Comparison of ENCODE assay signal across 17 cellular contexts in the genomic region with DNA sequence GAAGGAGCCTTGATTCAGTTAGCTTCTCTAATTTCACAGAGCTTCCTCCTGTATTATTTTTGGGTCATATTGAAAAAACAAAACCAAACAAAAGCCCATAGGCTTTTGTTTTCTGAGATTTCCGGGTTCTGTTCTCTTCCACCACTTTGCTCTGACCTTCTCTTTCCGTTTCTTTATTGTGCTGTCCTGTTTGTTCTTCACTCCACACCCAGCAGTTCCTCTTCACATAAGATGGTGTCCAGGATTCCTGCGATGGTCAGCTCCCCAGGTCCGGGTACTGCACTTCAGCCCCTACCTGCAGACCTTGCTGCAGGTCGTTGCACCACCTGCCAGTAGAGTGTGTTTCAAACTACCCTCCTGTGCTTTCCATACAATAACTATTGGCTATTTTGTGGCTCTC. TPM values are rescaled to one million over a fixed set of nuclear protein-coding genes. Genes with fewer than 3 reads are reported as not detected.
DNase-seq lines count a peak whose midpoint lies in the region; ATAC-seq and TF ChIP-seq lines count a peak whose summit lies in the region.
"Had no signal": no experiment of that assay in that cellular context is flagged by ENCODE, and none has a peak within 500 bp of the region (broad histone marks: within the 10 kb centered on the region; RNA-seq: fewer than 3 reads in every experiment).

No MANE protein-coding gene starts in this region.

- no peaks in the 10 kb centered on the region for H3K9me3 ChIP-seq in mucosa of descending colon
- H3K9me3 ChIP-seq: HAP-1 had no signal

- no peak for TF ChIP-seq CTCF in endothelial cell (IDR thresholded peaks at IDR 0.05; ENCODE audit: unreplicated experiment)
- no peak for TF ChIP-seq CTCF in mucosa of descending colon (IDR thresholded peaks at IDR 0.05)

- H3K9me3 Mint-ChIP-seq in endothelial cell (ENCODE audit: unreplicated experiment): no peaks in the 10 kb centered on the region
- H3K9me3 Mint-ChIP-seq: CD4-positive, alpha-beta memory T cell; HFFc6 had no signal

- no peak overlapping the region for H3K4me3 Mint-ChIP-seq in endothelial cell (ENCODE audit: unreplicated experiment)
- H3K4me3 Mint-ChIP-seq: CD4-positive, alpha-beta memory T cell; HFFc6 had no signal

- no peak overlapping the region for H3K4me3 ChIP-seq in mucosa of descending colon
- H3K4me3 ChIP-seq: HAP-1 had no signal

- no peaks in the 10 kb centered on the region for H3K36me3 Mint-ChIP-seq in endothelial cell (ENCODE audit: low read depth, unreplicated experiment)
- H3K36me3 Mint-ChIP-seq: CD4-positive, alpha-beta memory T cell had no signal

- H3K36me3 ChIP-seq in mucosa of descending colon (ENCODE audit: low read depth): no peaks in the 10 kb centered on the region
- H3K36me3 ChIP-seq: HAP-1 had no signal

- H3K4me1 Mint-ChIP-seq in endothelial cell (ENCODE audit: unreplicated experiment): peaks cover 49% of the 10 kb centered on the region
- H3K4me1 Mint-ChIP-seq: CD4-positive, alpha-beta memory T cell had no signal

- peak overlapping the region; percentile 10 for H3K27ac Mint-ChIP-seq in endothelial cell (ENCODE audit: unreplicated experiment)
- H3K27ac Mint-ChIP-seq: CD4-positive, alpha-beta memory T cell; HFFc6 had no signal

- H3K27me3 Mint-ChIP-seq in endothelial cell (ENCODE audit: unreplicated experiment): peaks cover 1% of the 10 kb centered on the region

- peak; percentile 62 for ATAC-seq in mucosa of descending colon

- H3K4me1 ChIP-seq in mucosa of descending colon (ENCODE audit: low read depth): no peaks in the 10 kb centered on the region
- H3K4me1 ChIP-seq: HAP-1 had no signal

- intact Hi-C loops in mucosa of descending colon (cut with DNase I, micrococcal nuclease): no loop called here

- peak; percentile 25 for DNase-seq in DMS53 (lab: John Stamatoyannopoulos, UW)
- DNase-seq in DMS53 treated with DMSO at 0.1 percent for 48 hours (lab: John Stamatoyannopoulos, UW; ENCODE audit: unreplicated experiment): no peak
- DNase-seq in DMS153 (lab: John Stamatoyannopoulos, UW): peak; percentile 51
- DNase-seq in endothelial cell (ENCODE audit: low spot score): no peak
- no peak for DNase-seq in mucosa of descending colon
- DNase-seq in activated CD4-positive, CD25-positive, alpha-beta regulatory T cell (lab: John Stamatoyannopoulos, UW): no peak
- DNase-seq in A172 (ENCODE audit: low spot score): no peak
- DNase-seq in HPDE6-E6E7 (ENCODE audit: extremely low spot score): no peak
- DNase-seq: C1 segment of cervical spinal cord; Calu3; CD4-positive, alpha-beta memory T cell; COR-L47; DND-41; GOT3; HFFc6 had no signal

RNA-seq across cellular contexts. Expression of a gene that starts 44.6 kb away (rescaled TPM):
- total RNA-seq in endothelial cell (ENCODE audit: unreplicated experiment): 472 TPM
- 100 to 1,000 TPM; 364 to 851 (median 517) TPM for total RNA-seq in mucosa of descending colon
- total RNA-seq in A172 (2014; rRNA removed; shearing (Covaris generic)): 94.3 and 117 TPM in 2 replicates

RNA-seq across cellular contexts. Expression of a gene that starts 53.4 kb away (rescaled TPM):
- not detected for total RNA-seq in endothelial cell (ENCODE audit: unreplicated experiment)
- total RNA-seq in mucosa of descending colon: not detected
- not detected in 2 replicates for total RNA-seq in A172 (2014; rRNA removed; shearing (Covaris generic))
- total RNA-seq: A673; Calu3; CD4-positive, alpha-beta memory T cell; HFFc6 had no signal

Comparison
In these comparisons a context has a peak if more than half of its experiments do, and no peak if none do; other contexts are left out.
1. DNase-seq: peak in DMS53 (single experiment) and DMS153 (single experiment); none in DMS53 treated with DMSO at 0.1 percent for 48 hours (single experiment), endothelial cell (single experiment), mucosa of descending colon (0 of 3), activated CD4-positive, CD25-positive, alpha-beta regulatory T cell (0 of 4), A172 (single experiment) and HPDE6-E6E7 (single experiment).